In genomic region chr3:123312331-123313265, GRCh38 we compare ENCODE assay signal across 28 cellular contexts.
A peak's percentile ranks its signal among the peaks of the same experiment; 100 is the strongest.
DNase-seq lines count a peak whose midpoint lies in the region; ATAC-seq and TF ChIP-seq lines count a peak whose summit lies in the region.
"Had no signal": no experiment of that assay in that cellular context is flagged by ENCODE, and none has a peak within 500 bp of the region (broad histone marks: within the 10 kb centered on the region; RNA-seq: fewer than 3 reads in every experiment).

No MANE protein-coding gene starts in this region.

- no peak for TF ChIP-seq POLR2A in gastroesophageal sphincter (IDR thresholded peaks at IDR 0.05)

- no peaks in the 10 kb centered on the region for H4K20me1 ChIP-seq in GM23338 (replicated peaks; ENCODE audit: insufficient read depth)
- no peaks in the 10 kb centered on the region for H4K20me1 ChIP-seq in SK-N-SH (ENCODE audit: insufficient read depth)
- no peaks in the 10 kb centered on the region for H4K20me1 ChIP-seq in MM.1S (ENCODE audit: insufficient read depth, low read length)
- H4K20me1 ChIP-seq: BLaER1 had no signal

- CTCF ChIA-PET in SK-N-SH (lab: Yijun Ruan, JAX) = interaction anchor here (0.6 kb wide), 1 partner anchor 53 kb away, joined by 3 read pairs; no protein-coding TSS in a partner anchor
- CTCF ChIA-PET in activated CD8-positive, alpha-beta memory T cell treated with anti-CD3 and anti-CD28 coated beads, Interleukin-2, amount 10 ng/mL, durations not matched to agents 7 days and 5 days (lab: Charles Lee) = no interaction called here

- TF ChIP-seq CTCF in GM23338 (conservative IDR thresholded peaks at IDR 0.05; ENCODE audit: low read depth in 2 of 2) = no peak
- TF ChIP-seq CTCF in SK-N-SH (IDR thresholded peaks at IDR 0.05) = no peak
- no peak for TF ChIP-seq CTCF in gastroesophageal sphincter (IDR thresholded peaks at IDR 0.05)
- no peak for TF ChIP-seq CTCF in progenitor cell of endocrine pancreas (IDR thresholded peaks at IDR 0.05; ENCODE audit: unreplicated experiment)
- TF ChIP-seq CTCF in MM.1S (IDR thresholded peaks at IDR 0.05; ENCODE audit: low read length) = no peak

- POLR2A ChIA-PET in SK-N-SH (lab: Yijun Ruan, JAX) = no interaction called here

- H3K9ac ChIP-seq in SK-N-SH = no peak overlapping the region
- H3K9ac ChIP-seq in MM.1S (ENCODE audit: low read length) = no peak overlapping the region
- H3K9ac ChIP-seq: BLaER1 had no signal

- in situ Hi-C loops in G401 (cut with HindIII; ENCODE audit: low sequenced_read_pairs) = no loop called here

- H2AFZ ChIP-seq in GM23338 (no peak overlapping the region), SK-N-SH (ENCODE audit: low read depth) (no peak overlapping the region), MM.1S (ENCODE audit: low read length) (no peak overlapping the region)

- no peaks in the 10 kb centered on the region for H3K9me3 Mint-ChIP-seq in GM23338
- no peaks in the 10 kb centered on the region for H3K9me3 Mint-ChIP-seq in progenitor cell of endocrine pancreas (ENCODE audit: low read depth)
- H3K9me3 Mint-ChIP-seq in activated CD8-positive, alpha-beta memory T cell treated with anti-CD3 and anti-CD28 coated beads, Interleukin-2, amount 10 ng/mL, durations not matched to agents 7 days and 5 days (ENCODE audit: low read depth) = no peaks in the 10 kb centered on the region
- H3K9me3 Mint-ChIP-seq: activated CD4-positive, alpha-beta T cell treated with anti-CD3 and anti-CD28 coated beads, Interleukin-2, amount 10 ng/mL, durations not matched to agents 24 days and 14 days; activated naive CD8-positive, alpha-beta T cell treated with anti-CD3 and anti-CD28 coated beads, Interleukin-2, amount 50 U/mL, for 24 hours; activated T-cell treated with anti-CD3 and anti-CD28 coated beads, Interleukin-2, amount 50 U/mL, for 24 hours had no signal

- H3K79me2 ChIP-seq in GM23338 (replicated peaks; ENCODE audit: insufficient read depth) = peaks cover 8% of the 10 kb centered on the region
- no peaks in the 10 kb centered on the region for H3K79me2 ChIP-seq in SK-N-SH (ENCODE audit: insufficient read depth)
- no peaks in the 10 kb centered on the region for H3K79me2 ChIP-seq in MM.1S (ENCODE audit: low read length)

- H3K4me2 ChIP-seq in GM23338 = peak overlapping the region; percentile 13
- H3K4me2 ChIP-seq in SK-N-SH = no peak overlapping the region
- no peak overlapping the region for H3K4me2 ChIP-seq in MM.1S (ENCODE audit: low read depth, low read length)

- TF ChIP-seq EP300 in SK-N-SH (IDR thresholded peaks at IDR 0.05; ENCODE audit: borderline replicate concordance in 1 of 2, low read depth in 1 of 2, low read length in 1 of 2) = no peak
- TF ChIP-seq EP300 in gastroesophageal sphincter (IDR thresholded peaks at IDR 0.05) = no peak

- H3K4me3 Mint-ChIP-seq in GM23338 = peak overlapping the region; percentile 61; the same call in 2 of the 3 replicates
- H3K4me3 Mint-ChIP-seq in progenitor cell of endocrine pancreas (ENCODE audit: low read depth) = no peak overlapping the region
- no peak overlapping the region for H3K4me3 Mint-ChIP-seq in activated CD8-positive, alpha-beta memory T cell treated with anti-CD3 and anti-CD28 coated beads, Interleukin-2, amount 10 ng/mL, durations not matched to agents 7 days and 5 days
- H3K4me3 Mint-ChIP-seq: activated CD4-positive, alpha-beta T cell treated with anti-CD3 and anti-CD28 coated beads, Interleukin-2, amount 10 ng/mL, durations not matched to agents 24 days and 14 days; activated naive CD8-positive, alpha-beta T cell treated with anti-CD3 and anti-CD28 coated beads, Interleukin-2, amount 50 U/mL, for 24 hours; activated T-cell treated with anti-CD3 and anti-CD28 coated beads, Interleukin-2, amount 50 U/mL, for 24 hours; brain had no signal

- H3K9me2 ChIP-seq in GM23338 (ENCODE audit: insufficient read depth) = no peaks in the 10 kb centered on the region
- no peaks in the 10 kb centered on the region for H3K9me2 ChIP-seq in SK-N-SH
- no peaks in the 10 kb centered on the region for H3K9me2 ChIP-seq in MM.1S (replicated peaks; ENCODE audit: insufficient read depth, low read length)

- H3K4me1 Mint-ChIP-seq in GM23338 (peaks cover 77% of the 10 kb centered on the region), progenitor cell of endocrine pancreas (ENCODE audit: low read depth) (peaks cover 6% of the 10 kb centered on the region)
- H3K4me1 Mint-ChIP-seq in activated CD8-positive, alpha-beta memory T cell treated with anti-CD3 and anti-CD28 coated beads, Interleukin-2, amount 10 ng/mL, durations not matched to agents 7 days and 5 days = no peaks in the 10 kb centered on the region
- H3K4me1 Mint-ChIP-seq: activated CD4-positive, alpha-beta T cell treated with anti-CD3 and anti-CD28 coated beads, Interleukin-2, amount 10 ng/mL, durations not matched to agents 24 days and 14 days; activated naive CD8-positive, alpha-beta T cell treated with anti-CD3 and anti-CD28 coated beads, Interleukin-2, amount 50 U/mL, for 24 hours; brain had no signal

- WGBS in SK-N-SH (ENCODE audit: low lambda C conversion rate) = 65% methylated on average over 16 of the region's 16 CpGs
- WGBS in gastroesophageal sphincter (ENCODE audit: low coverage in 1 of 2), 2 donors = 56 to 65% methylated on average over 7 to 11 of the region's 16 CpGs

- H3K4me3 ChIP-seq in GM23338 (no peak overlapping the region), SK-N-SH (ENCODE audit: low read depth in 2 of 2, low read length in 1 of 2) (no peak overlapping the region), gastroesophageal sphincter (no peak overlapping the region), MM.1S (ENCODE audit: low read length) (no peak overlapping the region)
- H3K4me3 ChIP-seq: BLaER1, colonic mucosa, heart right ventricle, MG63 had no signal

- TF ChIP-seq RAD21 in SK-N-SH (IDR thresholded peaks at IDR 0.05; ENCODE audit: low read length) = no peak

- H3K27ac Mint-ChIP-seq in GM23338 (no peak overlapping the region; the same call in 1 of the 2 replicates), progenitor cell of endocrine pancreas (peak overlapping the region; percentile 57)
- H3K27ac Mint-ChIP-seq in activated CD8-positive, alpha-beta memory T cell treated with anti-CD3 and anti-CD28 coated beads, Interleukin-2, amount 10 ng/mL, durations not matched to agents 7 days and 5 days = no peak overlapping the region
- H3K27ac Mint-ChIP-seq: activated CD4-positive, alpha-beta T cell treated with anti-CD3 and anti-CD28 coated beads, Interleukin-2, amount 10 ng/mL, durations not matched to agents 24 days and 14 days; activated naive CD8-positive, alpha-beta T cell treated with anti-CD3 and anti-CD28 coated beads, Interleukin-2, amount 50 U/mL, for 24 hours; activated T-cell treated with anti-CD3 and anti-CD28 coated beads, Interleukin-2, amount 50 U/mL, for 24 hours; brain had no signal

- H3K27me3 Mint-ChIP-seq in GM23338 (ENCODE audit: insufficient read depth, low read depth, poor library complexity) = peaks cover 26% of the 10 kb centered on the region
- H3K27me3 Mint-ChIP-seq in progenitor cell of endocrine pancreas = no peaks in the 10 kb centered on the region
- peaks cover 25% of the 10 kb centered on the region for H3K27me3 Mint-ChIP-seq in activated CD8-positive, alpha-beta memory T cell treated with anti-CD3 and anti-CD28 coated beads, Interleukin-2, amount 10 ng/mL, durations not matched to agents 7 days and 5 days
- H3K27me3 Mint-ChIP-seq: brain had no signal

- H3K27me3 ChIP-seq in GM23338 (ENCODE audit: insufficient read depth) (no peaks in the 10 kb centered on the region), SK-N-SH (ENCODE audit: insufficient read depth) (peaks cover 26% of the 10 kb centered on the region; the same call in 1 of the 2 replicates), gastroesophageal sphincter (no peaks in the 10 kb centered on the region), MM.1S (replicated peaks; ENCODE audit: insufficient read depth, low read length) (no peaks in the 10 kb centered on the region)
- H3K27me3 ChIP-seq: BLaER1, colonic mucosa had no signal

- H3K4me1 ChIP-seq in GM23338 (ENCODE audit: insufficient read depth) = peaks cover 60% of the 10 kb centered on the region
- peaks cover 0 to 4% of the 10 kb centered on the region in 2 experiments; a peak in 1 of 4 replicates for H3K4me1 ChIP-seq in SK-N-SH (ENCODE audit: control insufficient read depth in 1 of 2, insufficient read depth in 2 of 2, low read depth in 1 of 2, low read length in 1 of 2)
- H3K4me1 ChIP-seq in gastroesophageal sphincter = peaks cover 0 to 35% (median 0%) of the 10 kb centered on the region in 3 donors
- peaks cover 12% of the 10 kb centered on the region; the same call in 1 of the 2 replicates for H3K4me1 ChIP-seq in MM.1S (ENCODE audit: low read length)
- H3K4me1 ChIP-seq: colonic mucosa had no signal

- ATAC-seq in GM23338 (no peak), gastroesophageal sphincter (peak; percentile 36)
- no peak for ATAC-seq in activated CD8-positive, alpha-beta memory T cell treated with anti-CD3 and anti-CD28 coated beads, Interleukin-2, amount 10 ng/mL, durations not matched to agents 7 days and 5 days
- ATAC-seq: activated naive CD8-positive, alpha-beta T cell treated with anti-CD3 and anti-CD28 coated beads, Interleukin-2, amount 50 U/mL, for 24 hours; left cardiac atrium had no signal

- H3K36me3 ChIP-seq in GM23338 (ENCODE audit: insufficient read depth) = no peaks in the 10 kb centered on the region
- H3K36me3 ChIP-seq in SK-N-SH (replicated peaks in 1 of 2; ENCODE audit: control insufficient read depth in 1 of 2, insufficient read depth in 2 of 2, low read length in 1 of 2) = no peaks in the 10 kb centered on the region
- H3K36me3 ChIP-seq in gastroesophageal sphincter = peaks cover 0 to 98% of the 10 kb centered on the region in 2 donors
- no peaks in the 10 kb centered on the region for H3K36me3 ChIP-seq in MM.1S (replicated peaks; ENCODE audit: insufficient read depth, low read length)
- H3K36me3 ChIP-seq: BLaER1, colonic mucosa, MG63 had no signal

- DNase-seq in GM23338 (ENCODE audit: low spot score) = no peak
- DNase-seq in SK-N-SH = no peak
- DNase-seq in progenitor cell of endocrine pancreas (ENCODE audit: low spot score, unreplicated experiment) = no peak
- DNase-seq in activated effector memory CD4-positive, alpha-beta T cell treated with anti-CD3 and anti-CD28 coated beads, Interleukin-2, amount 50 U/mL, for 16 hours = no peak
- DNase-seq in MM.1S = no peak
- no peak for DNase-seq in G401 (ENCODE audit: low spot score)
- DNase-seq in activated CD8-positive, alpha-beta memory T cell treated with anti-CD3 and anti-CD28 coated beads, Interleukin-2, amount 10 ng/mL, durations not matched to agents 7 days and 5 days = no peak
- DNase-seq: ACHN; activated CD4-positive, alpha-beta T cell treated with anti-CD3 and anti-CD28 coated beads, Interleukin-2, amount 10 ng/mL, durations not matched to agents 24 days and 14 days; activated naive CD8-positive, alpha-beta T cell treated with anti-CD3 and anti-CD28 coated beads, Interleukin-2, amount 50 U/mL, for 24 hours; activated T-cell treated with anti-CD3 and anti-CD28 coated beads, Interleukin-2, amount 50 U/mL, for 24 hours; colonic mucosa; DMS53; effector memory CD4-positive, alpha-beta T cell; erythroblast; foreskin fibroblast; GF-D8; HCEC 1CT; heart right ventricle; KG1; left cardiac atrium; MG63; NCI-H1417 treated with DMSO at 0.1 percent for 48 hours; NCI-H446 had no signal

- H3K9me3 ChIP-seq in SK-N-SH (no peaks in the 10 kb centered on the region), gastroesophageal sphincter (no peaks in the 10 kb centered on the region), MM.1S (replicated peaks; ENCODE audit: insufficient read depth, low read length) (no peaks in the 10 kb centered on the region)
- H3K9me3 ChIP-seq: BLaER1, colonic mucosa, heart right ventricle, MG63 had no signal

- H3F3A ChIP-seq in GM23338 (replicated peaks; ENCODE audit: low read depth) = peaks cover 22% of the 10 kb centered on the region
- no peaks in the 10 kb centered on the region for H3F3A ChIP-seq in SK-N-SH (replicated peaks; ENCODE audit: insufficient read depth)
- H3F3A ChIP-seq in MM.1S (ENCODE audit: insufficient read depth, low read length) = no peaks in the 10 kb centered on the region

- no peak overlapping the region for H3K27ac ChIP-seq in GM23338 (ENCODE audit: low read depth)
- no peak overlapping the region for H3K27ac ChIP-seq in SK-N-SH (ENCODE audit: low read depth in 2 of 2, low read length in 1 of 2)
- H3K27ac ChIP-seq in gastroesophageal sphincter = peak overlapping the region in 3 of 4 donors; percentile 54 to 70 (median 59)
- H3K27ac ChIP-seq in MM.1S (ENCODE audit: low read length) = no peak overlapping the region
- H3K27ac ChIP-seq: BLaER1, colonic mucosa, RWPE1 had no signal

- H3K36me3 Mint-ChIP-seq in GM23338 (ENCODE audit: low read depth) = peaks cover 8% of the 10 kb centered on the region
- peaks cover 18% of the 10 kb centered on the region for H3K36me3 Mint-ChIP-seq in progenitor cell of endocrine pancreas (ENCODE audit: insufficient read depth)
- no peaks in the 10 kb centered on the region for H3K36me3 Mint-ChIP-seq in activated CD8-positive, alpha-beta memory T cell treated with anti-CD3 and anti-CD28 coated beads, Interleukin-2, amount 10 ng/mL, durations not matched to agents 7 days and 5 days

Comparison
In these comparisons a context has a peak if more than half of its experiments do, and no peak if none do; other contexts are left out.
1. H3K27ac ChIP-seq: peak in gastroesophageal sphincter (3 of 4); none in GM23338 (single experiment), SK-N-SH (0 of 2) and MM.1S (single experiment).